ENCODE assay signal across 8 cellular contexts in the genomic region with DNA sequence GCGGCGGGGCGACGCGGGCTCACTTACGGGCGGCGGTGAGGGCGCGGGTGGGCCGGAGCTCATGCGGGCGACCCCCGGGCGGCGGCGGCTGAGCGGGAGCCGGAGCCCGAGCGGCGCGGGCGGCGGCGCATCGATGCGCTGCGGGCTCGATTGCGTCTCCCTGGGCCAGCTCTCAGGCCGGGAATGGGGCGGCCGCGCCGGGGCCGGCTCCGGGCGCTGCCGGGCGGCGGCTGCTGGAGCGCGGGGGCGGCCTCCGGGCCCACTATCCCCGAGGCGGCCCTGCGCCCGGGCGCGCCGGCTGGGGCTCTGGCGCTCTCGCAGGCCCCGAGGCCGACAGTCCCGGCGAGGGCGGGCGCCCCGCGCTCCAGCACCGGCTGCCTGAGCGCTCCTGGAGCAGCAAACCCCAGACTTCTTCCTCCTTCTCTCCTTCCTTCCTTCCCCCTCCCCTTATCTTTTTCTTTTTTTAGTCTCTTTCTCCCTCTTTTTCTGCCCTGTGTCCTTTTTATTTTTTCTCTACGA. TPM values are rescaled to one million over a fixed set of nuclear protein-coding genes. Genes with fewer than 3 reads are reported as not detected.
DNase-seq lines count a peak whose midpoint lies in the region; ATAC-seq and TF ChIP-seq lines count a peak whose summit lies in the region.

No MANE protein-coding gene starts in this region.

- H3K36me3 Mint-ChIP-seq in immature natural killer cell = no peaks in the 10 kb centered on the region

- H3K9ac ChIP-seq in PC-3 (ENCODE audit: low read length) = no peak overlapping the region
- H3K9ac ChIP-seq in skeletal muscle satellite cell (ENCODE audit: low read depth, low read length) = peak overlapping the region; percentile 94

- 0 out of 2 replicates have a peak, but pooled peaks cover 6% of the 10 kb centered on the region for H3K27me3 ChIP-seq in PC-3 (ENCODE audit: low read length)
- no peaks in the 10 kb centered on the region for H3K27me3 ChIP-seq in skeletal muscle satellite cell (ENCODE audit: control insufficient read depth, insufficient read depth, low read length)

- H3K4me3 ChIP-seq in PC-3 (ENCODE audit: low read length) (peak overlapping the region; percentile 65), cardiac fibroblast (replicated peaks in 1 of 2; ENCODE audit: low read depth in 2 of 2, low read length in 2 of 2) (peak overlapping the region; percentile 66 to 80), skeletal muscle satellite cell (ENCODE audit: low read length) (peak overlapping the region; percentile 90)

- H3K27ac ChIP-seq in PC-3 (ENCODE audit: low read length) = no peak overlapping the region

- peak overlapping the region; percentile 86 to 94 (median 92) for H3K4me3 Mint-ChIP-seq in immature natural killer cell

- H3K9me3 Mint-ChIP-seq in immature natural killer cell = peaks cover 0 to 5% (median 0%) of the 10 kb centered on the region in 6 donors

- no peak for TF ChIP-seq CTCF in GM13977 (IDR thresholded peaks at IDR 0.05; ENCODE audit: extremely low read depth, insufficient read depth, missing control alignments)
- TF ChIP-seq CTCF in PC-3 (conservative IDR thresholded peaks at IDR 0.05; ENCODE audit: low read depth, low read length) = no peak
- no peak for TF ChIP-seq CTCF in cardiac fibroblast (IDR thresholded peaks at IDR 0.05; ENCODE audit: low read depth, low read length)

- POLR2A ChIA-PET in PC-3 (lab: Charles Lee; ENCODE audit: unreplicated experiment) = no interaction called here

- H3K36me3 ChIP-seq in PC-3 (ENCODE audit: low read depth, low read length) (no peaks in the 10 kb centered on the region), skeletal muscle satellite cell (ENCODE audit: insufficient read depth, low read length) (no peaks in the 10 kb centered on the region)

- in situ Hi-C loops in GM13977 (cut with MboI; ENCODE audit: low pct_unique_long_range_greater_than_20kb, low sequenced_read_pairs, unreplicated experiment) = no loop called here

- H3K79me2 ChIP-seq in PC-3 (ENCODE audit: low read length) = no peaks in the 10 kb centered on the region

- intact Hi-C loops in PC-3 (cut with micrococcal nuclease) = no loop called here

- H3K27me3 Mint-ChIP-seq in immature natural killer cell (ENCODE audit: low read depth in 3 of 3) = peaks cover 34 to 45% (median 41%) of the 10 kb centered on the region in 3 donors

- H3K27ac Mint-ChIP-seq in immature natural killer cell = peak overlapping the region in 1 of 6 donors; percentile 73

- H3K4me2 ChIP-seq in PC-3 (ENCODE audit: low read length) (peak overlapping the region; percentile 93), skeletal muscle satellite cell (ENCODE audit: low read length) (peak overlapping the region; percentile 94)

- CTCF ChIA-PET in PC-3 (lab: Charles Lee) = no interaction called here

- DNase-seq in GM13977 (ENCODE audit: low spot score) = peak; percentile 36
- peak; percentile 22 for DNase-seq in PC-3
- peak; percentile 48 to 68 for DNase-seq in cardiac fibroblast (ENCODE audit: low read depth in 2 of 2)
- DNase-seq in immature natural killer cell = peak in 2 of 3 donors; percentile 28 to 30
- DNase-seq in NCI-H2081 (lab: John Stamatoyannopoulos, UW) = no peak
- DNase-seq in mesenteric fat pad (ENCODE audit: low spot score) = no peak

- H3K4me1 Mint-ChIP-seq in immature natural killer cell = peaks cover 50 to 55% of the 10 kb centered on the region in 2 donors

- H3K4me1 ChIP-seq in PC-3 (ENCODE audit: insufficient read depth, low read length) (no peaks in the 10 kb centered on the region), skeletal muscle satellite cell (ENCODE audit: control insufficient read depth, insufficient read depth, low read length) (peaks cover 30% of the 10 kb centered on the region)

- peak overlapping the region; percentile 89 for H2AFZ ChIP-seq in PC-3 (ENCODE audit: low read length)

- H3F3A ChIP-seq in PC-3 (ENCODE audit: low read length, unreplicated experiment) = no peaks in the 10 kb centered on the region

- no TSS peak for BruUV-seq in PC-3 (replicated peaks; lab: Mats Ljungman, UMichigan)

- H3K9me3 ChIP-seq in PC-3 (ENCODE audit: low read length) (no peaks in the 10 kb centered on the region), skeletal muscle satellite cell (replicated peaks; ENCODE audit: low read length) (no peaks in the 10 kb centered on the region)

- no peaks in the 10 kb centered on the region for H3K9me2 ChIP-seq in PC-3 (replicated peaks; ENCODE audit: low read length)

- ATAC-seq in PC-3 = peak; percentile 70
- ATAC-seq in GM18867 (IDR thresholded peaks at IDR 0.05; ENCODE audit: unreplicated experiment) = no peak

- no peaks in the 10 kb centered on the region for H4K20me1 ChIP-seq in PC-3 (ENCODE audit: low read length)

RNA-seq across cellular contexts. Expression of a gene that starts 1.5 kb away (rescaled TPM):
- total RNA-seq in PC-3 (2014; rRNA removed) = 0.18 and 0.23 TPM in 2 replicates
- polyA plus RNA-seq in immature natural killer cell = 1 to 10 TPM in 2 of 3 donors, under 1 TPM in 1; 0.74 to 3.5 (median 1.5) TPM
- total RNA-seq in skeletal muscle satellite cell (2012; rRNA removed) = 5.8 and 6.1 TPM in 2 replicates
- 12.6 TPM for total RNA-seq in mesenteric fat pad

Comparison
In these comparisons a context has a peak if more than half of its experiments do, and no peak if none do; other contexts are left out.
1. DNase-seq: peak in GM13977 (single experiment), PC-3 (single experiment), cardiac fibroblast (2 of 2) and immature natural killer cell (2 of 3); none in NCI-H2081 (0 of 2) and mesenteric fat pad (single experiment).
2. RNA of a gene that starts 1.5 kb away (total RNA-seq): 12.6 TPM in mesenteric fat pad (single experiment); 0.18 to 0.23 TPM in PC-3; every median in the first group is over 10 times any median in the second.
3. Peak in every context shown above with its lines, with median percentiles within 50 percentile points of each other: H3K4me3 ChIP-seq.